ENCODE assay signal across 18 cellular contexts in genomic region chr18:68723539-68723938, GRCh38.
"Had no signal": no experiment of that assay in that cellular context is flagged by ENCODE, and none has a peak within 500 bp of the region (broad histone marks: within the 10 kb centered on the region; RNA-seq: fewer than 3 reads in every experiment).

No MANE protein-coding gene starts in this region.

- H3K4me1 ChIP-seq: colonic mucosa, gastrocnemius medialis, uterus had no signal

- ATAC-seq: gastrocnemius medialis; left lobe of liver; sciatic nerve; stimulated activated memory B cell treated with anti-CD40 and anti-IgM and Interleukin-4, amounts not matched to agents 10 μg/mL and 1 μg/mL and 100 μg/mL, for 72 hours had no signal

- H3K27ac ChIP-seq: colonic mucosa, gastrocnemius medialis had no signal

- H3K27ac Mint-ChIP-seq: stimulated activated memory B cell treated with anti-CD40 and anti-IgM and Interleukin-4, amounts not matched to agents 10 μg/mL and 1 μg/mL and 100 μg/mL, for 72 hours; stimulated activated naive CD8-positive, alpha-beta T cell treated with anti-CD3 and anti-CD28 coated beads, Interleukin-15, Interleukin-2, amounts not matched to agents 100 ng/mL and 50 ng/mL, for 24 hours had no signal

- H3K9me3 Mint-ChIP-seq: stimulated activated naive CD8-positive, alpha-beta T cell treated with anti-CD3 and anti-CD28 coated beads, Interleukin-15, Interleukin-2, amounts not matched to agents 100 ng/mL and 50 ng/mL, for 24 hours had no signal

- H3K27me3 Mint-ChIP-seq: stimulated activated memory B cell treated with anti-CD40 and anti-IgM and Interleukin-4, amounts not matched to agents 10 μg/mL and 1 μg/mL and 100 μg/mL, for 72 hours; stimulated activated naive CD8-positive, alpha-beta T cell treated with anti-CD3 and anti-CD28 coated beads, Interleukin-15, Interleukin-2, amounts not matched to agents 100 ng/mL and 50 ng/mL, for 24 hours had no signal

- H3K4me3 Mint-ChIP-seq: stimulated activated memory B cell treated with anti-CD40 and anti-IgM and Interleukin-4, amounts not matched to agents 10 μg/mL and 1 μg/mL and 100 μg/mL, for 72 hours; stimulated activated naive CD8-positive, alpha-beta T cell treated with anti-CD3 and anti-CD28 coated beads, Interleukin-15, Interleukin-2, amounts not matched to agents 100 ng/mL and 50 ng/mL, for 24 hours had no signal

- H3K27me3 ChIP-seq: colonic mucosa, dorsolateral prefrontal cortex, gastrocnemius medialis, spleen, tibial artery, upper lobe of left lung, uterus had no signal

- H3K9me3 ChIP-seq: colonic mucosa, gastrocnemius medialis, spleen, tibial artery, upper lobe of left lung, uterus had no signal

- DNase-seq: colonic mucosa; dorsolateral prefrontal cortex; effector CD8-positive, alpha-beta T cell; gastrocnemius medialis; glutamatergic neuron; mammary epithelial cell; posterior cingulate gyrus; spleen; stimulated activated CD4-positive, alpha-beta T cell treated with anti-CD3 and anti-CD28 coated beads, Interleukin-15, amount 100 ng/mL, for 24 hours; stimulated activated CD4-positive, alpha-beta T cell treated with anti-CD3 and anti-CD28 coated beads, Interleukin-1b, Interleukin-23, amount 100 ng/mL, for 48 hours; stimulated activated CD4-positive, alpha-beta T cell treated with anti-CD3 and anti-CD28 coated beads, Interleukin-4, amount 100 ng/mL, for 24 hours; tibial artery; upper lobe of left lung; uterus had no signal

- H3K36me3 ChIP-seq: colonic mucosa, gastrocnemius medialis, tibial artery, upper lobe of left lung, uterus had no signal

- H3K4me3 ChIP-seq: colonic mucosa, dorsolateral prefrontal cortex, gastrocnemius medialis, spleen, tibial artery, upper lobe of left lung, uterus had no signal
